In genomic region chrX:19687395-19687794, GRCh38 we compare ENCODE assay signal across 23 cellular contexts.
"Had no signal": no experiment of that assay in that cellular context is flagged by ENCODE, and none has a peak within 500 bp of the region (broad histone marks: within the 10 kb centered on the region; RNA-seq: fewer than 3 reads in every experiment).

No MANE protein-coding gene starts in this region.

- H3K4me1 ChIP-seq: right lobe of liver had no signal

- H3K27me3 ChIP-seq: right lobe of liver, stomach, suprapubic skin, tibial nerve had no signal

- H3K4me3 ChIP-seq: heart left ventricle, right lobe of liver, skin epidermis, stomach, suprapubic skin, tibial nerve had no signal

- DNase-seq: activated CD4-positive, alpha-beta T cell treated with anti-CD3 and anti-CD28 coated beads for 1 hour; activated CD8-positive, alpha-beta memory T cell treated with anti-CD3 and anti-CD28 coated beads for 24 hours; activated CD8-positive, alpha-beta memory T cell treated with anti-CD3 and anti-CD28 coated beads, Interleukin-2, amount 50 U/mL, for 4 hours; activated naive CD4-positive, alpha-beta T cell; activated naive CD8-positive, alpha-beta T cell treated with anti-CD3 and anti-CD28 coated beads, Interleukin-2, amount 10 ng/mL, durations not matched to agents 7 days and 5 days; activated T-cell treated with anti-CD3 and anti-CD28 coated beads, Interleukin-2, amount 50 U/mL, for 24 hours; amygdala; cortex of kidney; heart left ventricle; islet precursor cell; left colon; mesenchymal stem cell; occipital lobe; right lobe of liver; stimulated activated CD4-positive, alpha-beta T cell treated with anti-CD3 and anti-CD28 coated beads, Interleukin-2, amount 100 ng/mL, for 24 hours; stomach had no signal

- H3K9me3 Mint-ChIP-seq: activated naive CD8-positive, alpha-beta T cell treated with anti-CD3 and anti-CD28 coated beads, Interleukin-2, amount 10 ng/mL, durations not matched to agents 7 days and 5 days; activated T-cell treated with anti-CD3 and anti-CD28 coated beads, Interleukin-2, amount 50 U/mL, for 24 hours; activated T-helper 2 cell treated with anti-CD3 and anti-CD28 coated beads, Interferon-gamma antibody, Interleukin-2, Interleukin-4, amounts not matched to agents 10 μg/mL and 5 μg/mL and 100 μg/mL, durations not matched to agents 14 hours and 24 hours and 36 hours; stimulated activated effector memory CD8-positive, alpha-beta T cell treated with anti-CD3 and anti-CD28 coated beads, Interleukin-12 subunit alpha, Interleukin-12 subunit beta, amount 100 ng/mL, for 72 hours had no signal

- FAIRE-seq: endometrium, TTC549 had no signal

- ATAC-seq: heart left ventricle; left colon; right lobe of liver; stimulated activated effector memory CD8-positive, alpha-beta T cell treated with anti-CD3 and anti-CD28 coated beads, Interleukin-12 subunit alpha, Interleukin-12 subunit beta, amount 100 ng/mL, for 72 hours had no signal

- H3K9me3 ChIP-seq: heart left ventricle, right lobe of liver, stomach, suprapubic skin, tibial nerve had no signal

- H3K27me3 Mint-ChIP-seq: activated naive CD8-positive, alpha-beta T cell treated with anti-CD3 and anti-CD28 coated beads, Interleukin-2, amount 10 ng/mL, durations not matched to agents 7 days and 5 days had no signal

- H3K27ac ChIP-seq: heart left ventricle, right lobe of liver, skin epidermis, stomach, suprapubic skin, tibial nerve had no signal

- H3K36me3 ChIP-seq: heart left ventricle, right lobe of liver, stomach, suprapubic skin, tibial nerve had no signal

- H3K27ac Mint-ChIP-seq: activated naive CD8-positive, alpha-beta T cell treated with anti-CD3 and anti-CD28 coated beads, Interleukin-2, amount 10 ng/mL, durations not matched to agents 7 days and 5 days; activated T-cell treated with anti-CD3 and anti-CD28 coated beads, Interleukin-2, amount 50 U/mL, for 24 hours; stimulated activated effector memory CD8-positive, alpha-beta T cell treated with anti-CD3 and anti-CD28 coated beads, Interleukin-12 subunit alpha, Interleukin-12 subunit beta, amount 100 ng/mL, for 72 hours had no signal

- H3K4me3 Mint-ChIP-seq: activated naive CD8-positive, alpha-beta T cell treated with anti-CD3 and anti-CD28 coated beads, Interleukin-2, amount 10 ng/mL, durations not matched to agents 7 days and 5 days; activated T-cell treated with anti-CD3 and anti-CD28 coated beads, Interleukin-2, amount 50 U/mL, for 24 hours; stimulated activated effector memory CD8-positive, alpha-beta T cell treated with anti-CD3 and anti-CD28 coated beads, Interleukin-12 subunit alpha, Interleukin-12 subunit beta, amount 100 ng/mL, for 72 hours had no signal
